24 cellular contexts compared by ENCODE assay signal in the genomic region with DNA sequence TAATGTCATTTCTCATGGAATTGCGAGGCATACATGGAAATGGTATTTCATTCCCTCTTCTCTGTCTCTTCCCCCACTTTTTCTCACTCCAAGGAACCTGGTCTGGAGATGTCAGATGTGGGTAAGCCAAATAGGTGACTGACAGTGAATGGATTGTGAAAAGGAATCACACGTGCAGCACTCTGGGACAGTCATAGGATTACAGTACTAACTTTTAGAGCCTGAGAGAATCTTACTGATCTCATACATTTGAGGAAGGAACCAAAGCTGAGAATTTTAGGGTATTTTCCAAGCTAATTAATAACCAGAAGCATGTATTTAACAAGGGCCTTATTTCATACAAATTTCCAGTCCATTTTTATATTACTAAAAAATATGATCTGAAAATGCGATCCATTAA. TPM values are rescaled to one million over a fixed set of nuclear protein-coding genes. Genes with fewer than 3 reads are reported as not detected.
"Had no signal": no experiment of that assay in that cellular context is flagged by ENCODE, and none has a peak within 500 bp of the region (broad histone marks: within the 10 kb centered on the region; RNA-seq: fewer than 3 reads in every experiment).

No MANE protein-coding gene starts in this region.

- H3K36me3 ChIP-seq: lower lobe of right lung, sigmoid colon, spleen, thoracic aorta, upper lobe of left lung had no signal

- H3K4me1 Mint-ChIP-seq: activated CD4-positive, alpha-beta T cell treated with anti-CD3 and anti-CD28 coated beads, Interleukin-2, amount 10 ng/mL, durations not matched to agents 24 days and 14 days; activated naive CD8-positive, alpha-beta T cell treated with anti-CD3 and anti-CD28 coated beads, Interleukin-2, amount 10 ng/mL, durations not matched to agents 7 days and 5 days; natural killer cell; stimulated activated naive B cell treated with anti-CD40 and anti-IgM and Interleukin-4, amounts not matched to agents 10 μg/mL and 1 μg/mL and 100 μg/mL, for 72 hours had no signal

- H3K4me1 ChIP-seq: lower lobe of right lung, sigmoid colon, spleen, upper lobe of left lung had no signal

- H3K36me3 Mint-ChIP-seq: activated naive CD8-positive, alpha-beta T cell treated with anti-CD3 and anti-CD28 coated beads, Interleukin-2, amount 10 ng/mL, durations not matched to agents 7 days and 5 days; natural killer cell; stimulated activated naive B cell treated with anti-CD40 and anti-IgM and Interleukin-4, amounts not matched to agents 10 μg/mL and 1 μg/mL and 100 μg/mL, for 72 hours had no signal

- H3K27me3 ChIP-seq: dorsolateral prefrontal cortex, sigmoid colon, spleen, upper lobe of left lung had no signal

- H3K27ac Mint-ChIP-seq: activated CD4-positive, alpha-beta T cell treated with anti-CD3 and anti-CD28 coated beads, Interleukin-2, amount 10 ng/mL, durations not matched to agents 24 days and 14 days; activated CD8-positive, alpha-beta T cell treated with anti-CD3 and anti-CD28 coated beads for 36 hours; activated naive CD8-positive, alpha-beta T cell treated with anti-CD3 and anti-CD28 coated beads, Interleukin-2, amount 10 ng/mL, durations not matched to agents 7 days and 5 days; activated T-helper 2 cell treated with anti-CD3 and anti-CD28 coated beads, Interferon-gamma antibody, Interleukin-2, Interleukin-4, amounts not matched to agents 10 μg/mL and 5 μg/mL and 100 μg/mL, durations not matched to agents 14 hours and 24 hours and 36 hours; natural killer cell; stimulated activated naive B cell treated with anti-CD40 and anti-IgM and Interleukin-4, amounts not matched to agents 10 μg/mL and 1 μg/mL and 100 μg/mL, for 72 hours had no signal

- H3K27ac ChIP-seq: dorsolateral prefrontal cortex, lower lobe of right lung, sigmoid colon, spleen, thoracic aorta, upper lobe of left lung had no signal

- H3K4me3 Mint-ChIP-seq: activated CD4-positive, alpha-beta T cell treated with anti-CD3 and anti-CD28 coated beads, Interleukin-2, amount 10 ng/mL, durations not matched to agents 24 days and 14 days; activated CD8-positive, alpha-beta T cell treated with anti-CD3 and anti-CD28 coated beads for 36 hours; activated naive CD8-positive, alpha-beta T cell treated with anti-CD3 and anti-CD28 coated beads, Interleukin-2, amount 10 ng/mL, durations not matched to agents 7 days and 5 days; natural killer cell; stimulated activated naive B cell treated with anti-CD40 and anti-IgM and Interleukin-4, amounts not matched to agents 10 μg/mL and 1 μg/mL and 100 μg/mL, for 72 hours had no signal

- ATAC-seq: activated CD8-positive, alpha-beta T cell treated with anti-CD3 and anti-CD28 coated beads for 36 hours; lower lobe of right lung; natural killer cell; stimulated activated naive B cell treated with anti-CD40 and anti-IgM and Interleukin-4, amounts not matched to agents 10 μg/mL and 1 μg/mL and 100 μg/mL, for 72 hours had no signal

- H3K27me3 Mint-ChIP-seq: activated CD4-positive, alpha-beta T cell treated with anti-CD3 and anti-CD28 coated beads, Interleukin-2, amount 10 ng/mL, durations not matched to agents 24 days and 14 days; activated CD8-positive, alpha-beta T cell treated with anti-CD3 and anti-CD28 coated beads for 36 hours had no signal

- DNase-seq: activated CD4-positive, alpha-beta T cell treated with anti-CD3 and anti-CD28 coated beads, Interleukin-2, amount 10 ng/mL, durations not matched to agents 24 days and 14 days; activated CD4-positive, CD25-positive, alpha-beta regulatory T cell; activated CD8-positive, alpha-beta T cell treated with anti-CD3 and anti-CD28 coated beads for 36 hours; activated naive CD4-positive, alpha-beta T cell treated with Interleukin-2 at 50 U/mL for 16 hours; activated naive CD8-positive, alpha-beta T cell treated with anti-CD3 and anti-CD28 coated beads, Interleukin-2, amount 10 ng/mL, durations not matched to agents 7 days and 5 days; activated T-cell treated with anti-CD3 and anti-CD28 coated beads, Interleukin-2, amount 50 U/mL, for 1 hour; amygdala; caudate nucleus; dorsolateral prefrontal cortex; foreskin melanocyte; glutamatergic neuron; hypothalamus; islet precursor cell; lower lobe of right lung; natural killer cell; nucleus accumbens; sigmoid colon; spleen; stimulated activated CD4-positive, alpha-beta T cell treated with anti-CD3 and anti-CD28 coated beads, Interleukin-4, amount 100 ng/mL, for 4 hours; stimulated activated naive B cell treated with anti-CD40 and anti-IgM and Interleukin-4, amounts not matched to agents 10 μg/mL and 1 μg/mL and 100 μg/mL, for 72 hours; T-helper 9 cell; upper lobe of left lung had no signal

- H3K9me3 Mint-ChIP-seq: activated CD4-positive, alpha-beta T cell treated with anti-CD3 and anti-CD28 coated beads, Interleukin-2, amount 10 ng/mL, durations not matched to agents 24 days and 14 days; activated CD8-positive, alpha-beta T cell treated with anti-CD3 and anti-CD28 coated beads for 36 hours; activated naive CD8-positive, alpha-beta T cell treated with anti-CD3 and anti-CD28 coated beads, Interleukin-2, amount 10 ng/mL, durations not matched to agents 7 days and 5 days; activated T-helper 2 cell treated with anti-CD3 and anti-CD28 coated beads, Interferon-gamma antibody, Interleukin-2, Interleukin-4, amounts not matched to agents 10 μg/mL and 5 μg/mL and 100 μg/mL, durations not matched to agents 14 hours and 24 hours and 36 hours; natural killer cell; stimulated activated naive B cell treated with anti-CD40 and anti-IgM and Interleukin-4, amounts not matched to agents 10 μg/mL and 1 μg/mL and 100 μg/mL, for 72 hours had no signal

- H3K4me3 ChIP-seq: dorsolateral prefrontal cortex, lower lobe of right lung, sigmoid colon, spleen, thoracic aorta, upper lobe of left lung had no signal

- H3K9me3 ChIP-seq: lower lobe of right lung, sigmoid colon, spleen, thoracic aorta, upper lobe of left lung had no signal

RNA-seq across cellular contexts. Expression of a gene that starts 58.1 kb away (rescaled TPM):
- total RNA-seq: activated CD4-positive, alpha-beta T cell treated with anti-CD3 and anti-CD28 coated beads, Interleukin-2, amount 10 ng/mL, durations not matched to agents 24 days and 14 days; activated CD8-positive, alpha-beta T cell treated with anti-CD3 and anti-CD28 coated beads for 36 hours; activated naive CD8-positive, alpha-beta T cell treated with anti-CD3 and anti-CD28 coated beads, Interleukin-2, amount 10 ng/mL, durations not matched to agents 7 days and 5 days; activated T-helper 2 cell treated with anti-CD3 and anti-CD28 coated beads, Interferon-gamma antibody, Interleukin-2, Interleukin-4, amounts not matched to agents 10 μg/mL and 5 μg/mL and 100 μg/mL, durations not matched to agents 14 hours and 24 hours and 36 hours had no signal
